9 cellular contexts compared by ENCODE assay signal in genomic region chr4:3880595-3881120, GRCh38.
DNase-seq lines count a peak whose midpoint lies in the region; ATAC-seq and TF ChIP-seq lines count a peak whose summit lies in the region.
"Had no signal": no experiment of that assay in that cellular context is flagged by ENCODE, and none has a peak within 500 bp of the region (broad histone marks: within the 10 kb centered on the region; RNA-seq: fewer than 3 reads in every experiment).

No MANE protein-coding gene starts in this region.

- WGBS in gastroesophageal sphincter (ENCODE audit: low coverage in 1 of 2), 2 donors: 4 to 9% methylated on average over 5 to 7 of the region's 20 CpGs

- peaks cover 19% of the 10 kb centered on the region; the same call in 1 of the 2 replicates for H3K9me3 ChIP-seq in HUES6 (ENCODE audit: control insufficient read depth, insufficient read depth, low read depth, low read length)
- peaks cover 0 to 22% (median 0%) of the 10 kb centered on the region in 3 donors for H3K9me3 ChIP-seq in gastroesophageal sphincter
- no peaks in the 10 kb centered on the region for H3K9me3 ChIP-seq in parathyroid adenoma (ENCODE audit: control insufficient read depth, low read length)

- H3K27me3 ChIP-seq in HUES6 (ENCODE audit: control insufficient read depth, insufficient read depth, low read length) (peaks cover 22% of the 10 kb centered on the region; the same call in 1 of the 2 replicates), gastroesophageal sphincter (peaks cover 94% of the 10 kb centered on the region), parathyroid adenoma (ENCODE audit: control insufficient read depth, insufficient read depth, low read length) (peaks cover 6% of the 10 kb centered on the region)

- peak in 3 of 4 experiments; percentile 44 to 71 (median 58) for TF ChIP-seq CTCF in gastroesophageal sphincter (IDR thresholded peaks at IDR 0.05)
- TF ChIP-seq CTCF in parathyroid adenoma (IDR thresholded peaks at IDR 0.05): peak; percentile 67

- H3K4me3 ChIP-seq in HUES6 (ENCODE audit: low read depth, low read length) (peak overlapping the region; percentile 53), gastroesophageal sphincter (no peak overlapping the region), parathyroid adenoma (ENCODE audit: low read depth, low read length) (no peak overlapping the region)

- H3K27ac ChIP-seq in HUES6 (ENCODE audit: low read depth, low read length): no peak overlapping the region
- H3K27ac ChIP-seq in gastroesophageal sphincter: no peak overlapping the region
- H3K27ac ChIP-seq in parathyroid adenoma: no peak overlapping the region
- H3K27ac ChIP-seq: epithelial cell of prostate had no signal

- ATAC-seq in gastroesophageal sphincter (peak; percentile 41), GM18505 (IDR thresholded peaks at IDR 0.05; ENCODE audit: unreplicated experiment) (no peak)

- H3K9ac ChIP-seq in HUES6 (ENCODE audit: low read length): no peak overlapping the region
- H3K9ac ChIP-seq in parathyroid adenoma: no peak overlapping the region

- H3K79me2 ChIP-seq in parathyroid adenoma: no peaks in the 10 kb centered on the region

- no peak overlapping the region for H2AFZ ChIP-seq in parathyroid adenoma

- H3K4me2 ChIP-seq in parathyroid adenoma (ENCODE audit: low read length): no peak overlapping the region

- H3K36me3 ChIP-seq in HUES6 (ENCODE audit: control insufficient read depth, insufficient read depth, low read length): no peaks in the 10 kb centered on the region
- H3K36me3 ChIP-seq in gastroesophageal sphincter: no peaks in the 10 kb centered on the region
- H3K36me3 ChIP-seq in parathyroid adenoma (ENCODE audit: control insufficient read depth, insufficient read depth, low read length): no peaks in the 10 kb centered on the region

- DNase-seq in Daoy (ENCODE audit: low read depth) (peak; percentile 78), RPMI7951 (ENCODE audit: low read depth) (peak; percentile 30), ureter (ENCODE audit: low spot score) (peak; percentile 81)
- peak; percentile 86 for DNase-seq in activated effector memory CD4-positive, alpha-beta T cell treated with anti-CD3 and anti-CD28 coated beads, Interleukin-2, amount 50 U/mL, for 16 hours

- TF ChIP-seq EP300 in gastroesophageal sphincter (IDR thresholded peaks at IDR 0.05): no peak

- TF ChIP-seq POLR2A in gastroesophageal sphincter (IDR thresholded peaks at IDR 0.05) (no peak), GM18505 (IDR thresholded peaks at IDR 0.05; ENCODE audit: borderline replicate concordance, extremely low read depth, insufficient read depth, insufficient read length) (no peak)

- H3K4me1 ChIP-seq in HUES6 (ENCODE audit: control insufficient read depth, insufficient read depth, low read length) (peaks cover 7% of the 10 kb centered on the region), gastroesophageal sphincter (peaks cover 0 to 15% (median 4%) of the 10 kb centered on the region in 3 donors), parathyroid adenoma (no peaks in the 10 kb centered on the region)

Comparison
In these comparisons a context has a peak if more than half of its experiments do, and no peak if none do; other contexts are left out.
1. DNase-seq: peak in every context shown above with its lines; median percentile 86 in activated effector memory CD4-positive, alpha-beta T cell treated with anti-CD3 and anti-CD28 coated beads, Interleukin-2, amount 50 U/mL, for 16 hours; 81 in ureter; 78 in Daoy; 30 in RPMI7951.